In genomic region chr10:76454539-76455137, GRCh38 we compare ENCODE assay signal across 12 cellular contexts.
"Had no signal": no experiment of that assay in that cellular context is flagged by ENCODE, and none has a peak within 500 bp of the region (broad histone marks: within the 10 kb centered on the region; RNA-seq: fewer than 3 reads in every experiment).

No MANE protein-coding gene starts in this region.

- H3K9me3 Mint-ChIP-seq: activated CD4-positive, alpha-beta T cell treated with anti-CD3 and anti-CD28 coated beads, Interleukin-2, amount 10 ng/mL, durations not matched to agents 7 days and 5 days had no signal

- H3K4me3 Mint-ChIP-seq: activated CD4-positive, alpha-beta T cell treated with anti-CD3 and anti-CD28 coated beads, Interleukin-2, amount 10 ng/mL, durations not matched to agents 7 days and 5 days; activated T-helper 1 cell treated with anti-CD3 and anti-CD28 coated beads, Interleukin-12 subunit alpha, Interleukin-12 subunit beta, Interleukin-2, Interleukin-4 antibody, amounts not matched to agents 30 ng/mL and 10 ng/mL and 1 ng/mL, durations not matched to agents 14 hours and 24 hours and 36 hours; neural crest cell; stimulated activated memory B cell treated with anti-CD40 and anti-IgM and Interleukin-4, amounts not matched to agents 10 μg/mL and 1 μg/mL and 100 μg/mL, for 72 hours had no signal

- DNase-seq: activated CD4-positive, alpha-beta T cell treated with anti-CD3 and anti-CD28 coated beads, Interleukin-2, amount 10 ng/mL, durations not matched to agents 7 days and 5 days; anterior cingulate cortex; erythroblast; kidney glomerular epithelial cell; midbrain; stimulated activated CD4-positive, alpha-beta T cell treated with anti-CD3 and anti-CD28 coated beads, Interleukin-2, amount 100 ng/mL, for 48 hours; T-helper 2 cell had no signal

- H3K27me3 Mint-ChIP-seq: activated CD4-positive, alpha-beta T cell treated with anti-CD3 and anti-CD28 coated beads, Interleukin-2, amount 10 ng/mL, durations not matched to agents 7 days and 5 days; stimulated activated memory B cell treated with anti-CD40 and anti-IgM and Interleukin-4, amounts not matched to agents 10 μg/mL and 1 μg/mL and 100 μg/mL, for 72 hours had no signal

- ATAC-seq: stimulated activated memory B cell treated with anti-CD40 and anti-IgM and Interleukin-4, amounts not matched to agents 10 μg/mL and 1 μg/mL and 100 μg/mL, for 72 hours had no signal

- H3K9me3 ChIP-seq: tibial nerve had no signal

- H3K27ac Mint-ChIP-seq: activated CD4-positive, alpha-beta T cell treated with anti-CD3 and anti-CD28 coated beads, Interleukin-2, amount 10 ng/mL, durations not matched to agents 7 days and 5 days; activated T-helper 1 cell treated with anti-CD3 and anti-CD28 coated beads, Interleukin-12 subunit alpha, Interleukin-12 subunit beta, Interleukin-2, Interleukin-4 antibody, amounts not matched to agents 30 ng/mL and 10 ng/mL and 1 ng/mL, durations not matched to agents 14 hours and 24 hours and 36 hours; stimulated activated memory B cell treated with anti-CD40 and anti-IgM and Interleukin-4, amounts not matched to agents 10 μg/mL and 1 μg/mL and 100 μg/mL, for 72 hours had no signal

- H3K27me3 ChIP-seq: tibial nerve had no signal

- H3K36me3 Mint-ChIP-seq: stimulated activated memory B cell treated with anti-CD40 and anti-IgM and Interleukin-4, amounts not matched to agents 10 μg/mL and 1 μg/mL and 100 μg/mL, for 72 hours had no signal

- H3K4me3 ChIP-seq: lung, tibial nerve had no signal

- H3K36me3 ChIP-seq: tibial nerve had no signal

- H3K4me1 Mint-ChIP-seq: activated CD4-positive, alpha-beta T cell treated with anti-CD3 and anti-CD28 coated beads, Interleukin-2, amount 10 ng/mL, durations not matched to agents 7 days and 5 days; stimulated activated memory B cell treated with anti-CD40 and anti-IgM and Interleukin-4, amounts not matched to agents 10 μg/mL and 1 μg/mL and 100 μg/mL, for 72 hours had no signal
